13 cellular contexts compared by ENCODE assay signal in the genomic region with DNA sequence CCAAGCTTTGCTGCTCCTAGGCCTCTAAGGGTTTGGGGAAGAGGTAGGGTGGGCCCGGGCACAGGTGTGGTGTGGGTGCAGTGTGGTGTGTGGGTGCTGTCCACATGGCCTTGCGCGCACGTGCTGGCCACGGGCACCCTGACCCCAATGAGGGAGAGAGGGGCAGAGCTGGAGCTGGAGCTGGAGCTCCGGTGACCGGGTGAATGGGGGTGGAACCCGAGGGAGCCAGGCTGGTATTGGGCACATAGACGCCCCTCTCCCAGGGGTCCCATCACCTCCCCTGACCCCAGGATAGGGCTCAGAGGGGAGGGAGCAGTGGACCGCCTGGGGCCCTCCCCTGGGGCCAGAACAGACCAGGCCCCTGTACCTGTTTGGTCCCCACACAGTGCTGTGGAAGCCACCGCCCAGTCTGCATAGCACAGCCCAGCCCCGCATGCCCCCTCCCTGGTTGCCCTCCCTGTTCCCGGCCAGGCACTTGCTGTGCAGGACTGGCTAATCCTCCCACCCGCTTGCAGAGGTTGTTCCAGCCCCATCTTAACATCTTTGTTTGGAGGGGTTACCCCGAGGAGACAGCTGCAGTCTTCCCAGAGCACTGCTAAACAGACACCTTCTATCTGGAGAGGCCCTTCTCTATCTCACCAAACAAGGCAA. TPM values are rescaled to one million over a fixed set of nuclear protein-coding genes. Genes with fewer than 3 reads are reported as not detected.
DNase-seq lines count a peak whose midpoint lies in the region; ATAC-seq and TF ChIP-seq lines count a peak whose summit lies in the region.
"Had no signal": no experiment of that assay in that cellular context is flagged by ENCODE, and none has a peak within 500 bp of the region (broad histone marks: within the 10 kb centered on the region; RNA-seq: fewer than 3 reads in every experiment).

No MANE protein-coding gene starts in this region.

- H2BK5ac ChIP-seq in neuronal stem cell (ENCODE audit: low read length) = no peak overlapping the region

- CTCF ChIA-PET in T-cell (lab: Charles Lee) = no interaction called here

- WGBS in neuronal stem cell (ENCODE audit: extremely low coverage in 2 of 2, insufficient read length in 2 of 2, insufficient replicate concordance in 1 of 2), 2 donors = no CpG with 5 or more reads among the region's 15 CpGs
- 21 to 37% methylated on average over 14 to 15 of the region's 15 CpGs for WGBS in aorta, 2 donors

- POLR2A ChIA-PET in T-cell (lab: Charles Lee) = no interaction called here

- H2BK120ac ChIP-seq in neuronal stem cell (ENCODE audit: low read depth, low read length) = no peak overlapping the region

- H3K4me3 ChIP-seq in fibroblast of the aortic adventitia (ENCODE audit: low read depth, low read length) (peak overlapping the region; percentile 79), neuronal stem cell (ENCODE audit: low read length in 2 of 2) (no peak overlapping the region), aorta (ENCODE audit: low read length in 2 of 2) (peak overlapping the region; percentile 45 to 61)
- H3K4me3 ChIP-seq: PC-9 had no signal

- peaks cover 3% of the 10 kb centered on the region for H3K79me1 ChIP-seq in neuronal stem cell (ENCODE audit: low read depth, low read length)

- H3K36me3 ChIP-seq in neuronal stem cell (replicated peaks in 1 of 2; ENCODE audit: control insufficient read depth in 2 of 2, insufficient read depth in 2 of 2, low read length in 2 of 2) (no peaks in the 10 kb centered on the region), aorta (ENCODE audit: control insufficient read depth in 1 of 2, insufficient read depth in 2 of 2, low read length in 1 of 2) (no peaks in the 10 kb centered on the region)

- peak overlapping the region; percentile 88 for H4K91ac ChIP-seq in neuronal stem cell (ENCODE audit: low read depth, low read length, poor library complexity)

- H3K4me1 ChIP-seq in neuronal stem cell (ENCODE audit: control insufficient read depth in 2 of 2, insufficient read depth in 1 of 2, low read depth in 1 of 2, low read length in 2 of 2) = peaks cover 5 to 16% of the 10 kb centered on the region in 2 donors
- no peaks in the 10 kb centered on the region for H3K4me1 ChIP-seq in aorta (ENCODE audit: control insufficient read depth in 1 of 2, insufficient read depth in 2 of 2, low read length in 2 of 2)

- intact Hi-C loops in Right ventricle myocardium inferior (cut with DNase I) (no loop called here), Right ventricle myocardium superior (cut with DNase I) (loop anchor here (10.0 kb wide), 1 partner anchor 184 kb away; no protein-coding TSS in a partner anchor), aorta (cut with DNase I) (loop anchor here in 1 of 2 donors (10.0 kb wide), 1 partner anchor 164 kb away; the partner anchor contains the start of gene MAVS)

- H3K18ac ChIP-seq in neuronal stem cell (ENCODE audit: low read length) = peak overlapping the region; percentile 58

- H3K9ac ChIP-seq in neuronal stem cell (ENCODE audit: low read depth, low read length, poor library complexity) = no peak overlapping the region

- H2BK12ac ChIP-seq in neuronal stem cell (ENCODE audit: low read length) = peak overlapping the region; percentile 51

- DNase-seq in Right ventricle myocardium inferior (ENCODE audit: missing footprints) (peak; percentile 63), Right ventricle myocardium superior (no peak), fibroblast of the aortic adventitia (ENCODE audit: low read depth) (peak; percentile 4), neuronal stem cell (ENCODE audit: low spot score) (no peak), aorta (peak in 1 of 2 donors; percentile 38), COLO668 (lab: John Stamatoyannopoulos, UW; ENCODE audit: unreplicated experiment) (no peak), T-cell (no peak)
- DNase-seq in activated T-cell treated with anti-CD3 and anti-CD28 coated beads, Interleukin-2, amount 50 U/mL, for 1 hour = no peak
- DNase-seq: activated T-cell treated with anti-CD3 and anti-CD28 coated beads for 4 hours, cerebellar nuclear complex, NCI-H1694 treated with DMSO at 0.1 percent for 48 hours, occipital lobe, PC-9 had no signal

- H3K4me3 Mint-ChIP-seq in T-cell = peak overlapping the region in 1 of 3 donors; percentile 34

- H3K4ac ChIP-seq in neuronal stem cell (ENCODE audit: low read length) = no peak overlapping the region

- no peak overlapping the region for H2BK15ac ChIP-seq in neuronal stem cell (ENCODE audit: low read length)

- H3K27me3 ChIP-seq in neuronal stem cell (ENCODE audit: control insufficient read depth in 3 of 3, insufficient read depth in 3 of 3, low read depth in 1 of 3, low read length in 3 of 3) (peaks cover 0 to 83% (median 14%) of the 10 kb centered on the region in 3 experiments), aorta (ENCODE audit: control insufficient read depth in 1 of 2, insufficient read depth in 2 of 2, low read length in 1 of 2) (no peaks in the 10 kb centered on the region)

- H3K9me3 ChIP-seq in neuronal stem cell (replicated peaks in 1 of 2; ENCODE audit: control insufficient read depth in 2 of 2, insufficient read depth in 1 of 2, low read depth in 1 of 2, low read length in 2 of 2) (no peaks in the 10 kb centered on the region), aorta (ENCODE audit: control insufficient read depth, low read length) (no peaks in the 10 kb centered on the region)

- no peak overlapping the region for H3K27ac ChIP-seq in neuronal stem cell (replicated peaks; ENCODE audit: low read length)
- H3K27ac ChIP-seq in aorta (ENCODE audit: low read depth in 1 of 2, low read length in 2 of 2) = peak overlapping the region in 1 of 2 donors; percentile 88
- H3K27ac ChIP-seq: PC-9 had no signal

- H3K4me2 ChIP-seq in neuronal stem cell (ENCODE audit: insufficient read depth, low read length, poor library complexity, severe bottlenecking) = no peak overlapping the region
- H3K4me2 ChIP-seq: PC-9 had no signal

- no peak for TF ChIP-seq CTCF in fibroblast of the aortic adventitia (IDR thresholded peaks at IDR 0.05; ENCODE audit: insufficient read depth, low read length)

- H3K9me3 Mint-ChIP-seq in T-cell = no peaks in the 10 kb centered on the region

- H4K8ac ChIP-seq in neuronal stem cell (ENCODE audit: low read depth, low read length) = no peak overlapping the region

- ATAC-seq in Right ventricle myocardium inferior = no peak
- ATAC-seq in Right ventricle myocardium superior (ENCODE audit: poor library complexity) = no peak
- no peak for ATAC-seq in aorta (ENCODE audit: low FRiP score)
- no peak for ATAC-seq in T-cell (replicated peaks in 1 of 4)

- H3K27me3 Mint-ChIP-seq in T-cell = peaks cover 39 to 55% of the 10 kb centered on the region in 2 donors

- H3K36me3 Mint-ChIP-seq in T-cell = no peaks in the 10 kb centered on the region

- no peak overlapping the region for H3K27ac Mint-ChIP-seq in T-cell

- no peak overlapping the region for H3K23ac ChIP-seq in neuronal stem cell (ENCODE audit: low read depth, low read length, poor library complexity)

- no peak overlapping the region for H2AK5ac ChIP-seq in neuronal stem cell (ENCODE audit: low read depth, low read length)

- H3K4me1 Mint-ChIP-seq in T-cell = peaks cover 3 to 8% (median 7%) of the 10 kb centered on the region in 3 donors

- H3K14ac ChIP-seq in neuronal stem cell (ENCODE audit: low read length) = no peak overlapping the region

- peak overlapping the region; percentile 88 for H2AFZ ChIP-seq in neuronal stem cell (ENCODE audit: low read length)
- H2AFZ ChIP-seq: PC-9 had no signal

RNA-seq across cellular contexts. Expression of gene ADAM33, which starts 1.0 kb away (rescaled TPM):
- total RNA-seq in Right ventricle myocardium inferior (13.4 TPM), Right ventricle myocardium superior (12.6 TPM), fibroblast of the aortic adventitia (ENCODE audit: low replicate concordance) (68.6 and 145 TPM in 2 replicates), aorta (10 to 100 TPM; 39.8 to 96.8 TPM), T-cell (not detected)
- polyA plus RNA-seq in neuronal stem cell (2013, experiment 1 of 2) = 5.2 TPM
- 5.3 TPM for polyA plus RNA-seq in neuronal stem cell (2013, experiment 2 of 2)
- polyA plus RNA-seq in aorta = 100 to 1,000 TPM in 1 of 2 donors, 10 to 100 TPM in 1; 36.9 to 352 TPM
- total RNA-seq: PC-9 had no signal

RNA-seq across cellular contexts. Expression of gene GFRA4, which starts 17.6 kb away (rescaled TPM):
- total RNA-seq in Right ventricle myocardium inferior (not detected), Right ventricle myocardium superior (not detected), fibroblast of the aortic adventitia (ENCODE audit: low replicate concordance) (not detected in 2 replicates), aorta (not detected), T-cell (not detected)
- polyA plus RNA-seq in neuronal stem cell (2013, experiment 1 of 2) = not detected
- not detected for polyA plus RNA-seq in neuronal stem cell (2013, experiment 2 of 2)
- not detected for polyA plus RNA-seq in aorta
- total RNA-seq: occipital lobe, PC-9 had no signal

RNA-seq across cellular contexts. Expression of gene SIGLEC1, which starts 31.6 kb away (rescaled TPM):
- 9.5 TPM for total RNA-seq in Right ventricle myocardium inferior
- total RNA-seq in Right ventricle myocardium superior = 9.6 TPM
- 0.08 TPM in 1 of 2 replicates, not detected in the other for total RNA-seq in fibroblast of the aortic adventitia (ENCODE audit: low replicate concordance)
- 0.01 TPM for polyA plus RNA-seq in neuronal stem cell (2013, experiment 1 of 2)
- 0.01 TPM for polyA plus RNA-seq in neuronal stem cell (2013, experiment 2 of 2)
- total RNA-seq in aorta = 10 to 100 TPM; 16.8 to 55.8 TPM
- 1 to 10 TPM; 2.8 to 4.5 TPM for polyA plus RNA-seq in aorta
- under 1 TPM in 3 of 5 donors, not detected in 2; 0.06 to 0.16 (median 0.12) TPM for total RNA-seq in T-cell
- total RNA-seq: PC-9 had no signal

RNA-seq across cellular contexts. Expression of gene HSPA12B, which starts 51.7 kb away (rescaled TPM):
- total RNA-seq in Right ventricle myocardium inferior (17.5 TPM), Right ventricle myocardium superior (16.6 TPM), fibroblast of the aortic adventitia (ENCODE audit: low replicate concordance) (0.18 and 8.3 TPM in 2 replicates), aorta (10 to 100 TPM; 10.8 to 21.2 TPM), T-cell (under 1 TPM in 2 of 5 donors, not detected in 3; 0.10 to 0.12 TPM)
- polyA plus RNA-seq in neuronal stem cell (2013, experiment 1 of 2) = 0.39 TPM
- polyA plus RNA-seq in neuronal stem cell (2013, experiment 2 of 2) = 0.47 TPM
- polyA plus RNA-seq in aorta = 1 to 10 TPM in 1 of 2 donors, under 1 TPM in 1; 0.25 to 2.3 TPM
- total RNA-seq: PC-9 had no signal

Comparison
In these comparisons a context has a peak if more than half of its experiments do, and no peak if none do; other contexts are left out.
1. DNase-seq: peak in Right ventricle myocardium inferior (single experiment) and fibroblast of the aortic adventitia (single experiment); none in Right ventricle myocardium superior (single experiment), neuronal stem cell (single experiment), COLO668 (single experiment), activated T-cell treated with anti-CD3 and anti-CD28 coated beads, Interleukin-2, amount 50 U/mL, for 1 hour (single experiment) and T-cell (0 of 34).
2. H3K4me3 ChIP-seq: peak in fibroblast of the aortic adventitia (single experiment) and aorta (2 of 2); none in neuronal stem cell (0 of 2).
3. RNA of gene ADAM33, which starts 1.0 kb away (total RNA-seq): 39.8 to 96.8 TPM in aorta, 68.6 to 145 TPM in fibroblast of the aortic adventitia, 13.4 TPM in Right ventricle myocardium inferior (single experiment) and 12.6 TPM in Right ventricle myocardium superior (single experiment); not detected in T-cell; every median in the first group is over 10 times any median in the second.